In genomic region chr13:60303166-60303565, GRCh38 we compare ENCODE assay signal across 22 cellular contexts.
"Had no signal": no experiment of that assay in that cellular context is flagged by ENCODE, and none has a peak within 500 bp of the region (broad histone marks: within the 10 kb centered on the region; RNA-seq: fewer than 3 reads in every experiment).

No MANE protein-coding gene starts in this region.

- H3K4me1 ChIP-seq: SJCRH30 had no signal

- H3K27ac ChIP-seq: HL-60, SJCRH30 had no signal

- H3K4me1 Mint-ChIP-seq: IgD-negative memory B cell had no signal

- H3K4me3 Mint-ChIP-seq: IgD-negative memory B cell had no signal

- H3K36me3 Mint-ChIP-seq: IgD-negative memory B cell had no signal

- H3K9me3 Mint-ChIP-seq: IgD-negative memory B cell had no signal

- H3K9me3 ChIP-seq: MG63, SJCRH30 had no signal

- ATAC-seq: SK-N-SH treated with all-trans-retinoic acid at 6 μM for 48 hours had no signal

- H3K27ac Mint-ChIP-seq: IgD-negative memory B cell had no signal

- DNase-seq: KBM-7, MG63, NCI-H1092, NCI-H1105 treated with DMSO at 0.1 percent for 48 hours, NCI-H1417 treated with DMSO at 0.1 percent for 48 hours, NCI-H146, NCI-H1694 treated with DMSO at 0.1 percent for 48 hours, NCI-H1930, NCI-H2081, NCI-H2171, NCI-H226, NCI-H446, NCI-H510A, NCI-H524 treated with DMSO at 0.1 percent for 48 hours, NCI-H69, NCI-H774, RPMI8226, SHP77, SJCRH30 had no signal

- H3K4me3 ChIP-seq: MG63, SJCRH30 had no signal

- H3K36me3 ChIP-seq: MG63, SJCRH30 had no signal

- H3K27me3 ChIP-seq: SJCRH30 had no signal
